Comparison of ENCODE assay signal across 20 cellular contexts in genomic region chr3:40586866-40587265, GRCh38.
"Had no signal": no experiment of that assay in that cellular context is flagged by ENCODE, and none has a peak within 500 bp of the region (broad histone marks: within the 10 kb centered on the region; RNA-seq: fewer than 3 reads in every experiment).

No MANE protein-coding gene starts in this region.

- ATAC-seq: HepG2, Panc1, PC-3 had no signal

- DNase-seq: IMR-90, KG1, MG63, NCI-H1092, NCI-H1105 treated with DMSO at 0.1 percent for 48 hours, NCI-H1417 treated with DMSO at 0.1 percent for 48 hours, NCI-H187, NCI-H2029, NCI-H2081 treated with DMSO at 0.1 percent for 48 hours, NCI-H226, NCI-H446, NCI-H510A, NCI-H524 treated with DMSO at 0.1 percent for 48 hours, NCI-H774, PC-3, SHP77, SK-N-SH, SW 1271 had no signal
